In the genomic region with DNA sequence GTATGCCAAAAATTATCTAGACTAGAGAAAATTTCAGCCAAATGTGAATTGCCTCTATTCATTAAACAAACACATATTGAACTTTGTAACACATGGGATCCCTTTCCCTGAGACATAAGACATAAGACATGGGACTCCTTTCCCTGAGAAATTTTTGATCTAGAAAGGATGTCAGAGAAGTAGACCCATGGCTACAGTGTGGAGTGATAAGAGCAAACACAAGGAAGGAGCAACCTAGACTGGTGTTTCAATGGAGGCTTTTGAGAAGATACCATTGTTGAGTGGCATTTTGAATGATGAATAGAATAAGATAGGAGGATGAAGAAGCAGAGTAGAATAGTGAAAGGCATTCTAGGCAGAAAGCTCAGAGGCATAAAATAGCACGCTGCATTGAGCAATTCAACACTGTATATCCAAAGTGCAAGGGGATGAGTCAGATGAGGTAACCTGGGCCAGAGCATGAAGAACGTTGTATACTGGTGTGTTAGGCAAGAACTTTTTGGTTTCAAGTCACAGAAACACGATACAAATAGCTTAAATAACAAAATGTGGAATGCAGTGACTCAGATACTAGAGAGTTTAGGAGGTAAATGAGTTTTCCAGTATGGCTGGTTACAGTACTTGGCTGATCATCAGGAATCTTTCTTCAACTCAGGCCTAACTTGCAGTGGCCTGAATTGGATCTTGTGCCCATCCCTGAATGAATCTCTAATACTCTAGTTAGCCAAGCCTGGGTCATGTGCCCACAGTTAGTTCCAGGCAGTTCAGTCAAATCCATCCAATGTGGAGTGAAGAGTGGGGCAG, we compare ENCODE assay signal across 11 cellular contexts.
DNase-seq lines count a peak whose midpoint lies in the region; ATAC-seq and TF ChIP-seq lines count a peak whose summit lies in the region.
"Had no signal": no experiment of that assay in that cellular context is flagged by ENCODE, and none has a peak within 500 bp of the region (broad histone marks: within the 10 kb centered on the region; RNA-seq: fewer than 3 reads in every experiment).

No MANE protein-coding gene starts in this region.

- H3K27ac ChIP-seq in ACC112 (ENCODE audit: low read depth, low read length): peak overlapping the region; percentile 87
- peak overlapping the region; percentile 71 for H3K27ac ChIP-seq in mammary epithelial cell (ENCODE audit: insufficient read depth, low read depth, low read length)
- H3K27ac ChIP-seq in mesenchymal stem cell (ENCODE audit: low read length, poor library complexity, severe bottlenecking): peak overlapping the region; percentile 93

- H3K79me2 ChIP-seq in ACC112 (ENCODE audit: control insufficient read depth, insufficient read depth, low read length, unreplicated experiment) (no peaks in the 10 kb centered on the region), mammary epithelial cell (ENCODE audit: insufficient read depth, low read length) (no peaks in the 10 kb centered on the region)

- H3K9ac ChIP-seq in mammary epithelial cell (ENCODE audit: insufficient read depth, low read length): peak overlapping the region; percentile 45
- H3K9ac ChIP-seq in mesenchymal stem cell (ENCODE audit: low read length): peak overlapping the region; percentile 77

- BruUV-seq in mammary epithelial cell (replicated peaks; lab: Mats Ljungman, UMichigan): no TSS peak

- DNase-seq in MG63: peak; percentile 86
- peak; percentile 98 for DNase-seq in mammary epithelial cell
- DNase-seq in mesenchymal stem cell: peak; percentile 97
- DNase-seq in head of caudate nucleus: no peak
- DNase-seq in Ammon's horn (ENCODE audit: low spot score): no peak
- DNase-seq: activated naive CD8-positive, alpha-beta T cell treated with anti-CD3 and anti-CD28 coated beads, Interleukin-2, amount 10 ng/mL, durations not matched to agents 7 days and 5 days; CD4-positive, CD25-positive, alpha-beta regulatory T cell; NCI-H345 had no signal

- in situ Hi-C loops in mammary epithelial cell (cut with MboI; ENCODE audit: low sequenced_read_pairs in 2 of 2): no loop called here

- no peak overlapping the region for H3K14ac ChIP-seq in mesenchymal stem cell (ENCODE audit: low read length in 2 of 2)

- intact Hi-C loops in mammary epithelial cell (cut with micrococcal nuclease) (no loop called here), head of caudate nucleus (cut with DNase I) (no loop called here)

- H3K23ac ChIP-seq in mesenchymal stem cell (ENCODE audit: low read length in 2 of 2): no peak overlapping the region

- H2BK12ac ChIP-seq in mesenchymal stem cell (ENCODE audit: low read length in 2 of 2): peak overlapping the region; percentile 75 to 77

- H3K36me3 ChIP-seq in ACC112 (ENCODE audit: insufficient read depth, low read length) (0 out of 2 replicates have a peak, but pooled peaks cover 3% of the 10 kb centered on the region), MG63 (no peaks in the 10 kb centered on the region), mammary epithelial cell (ENCODE audit: insufficient read depth, low read length) (no peaks in the 10 kb centered on the region), mesenchymal stem cell (ENCODE audit: control insufficient read depth in 1 of 2, insufficient read depth in 2 of 2, low read depth in 1 of 2, low read length in 2 of 2) (no peaks in the 10 kb centered on the region)

- no peaks in the 10 kb centered on the region for H3K79me1 ChIP-seq in mesenchymal stem cell (replicated peaks; ENCODE audit: low read length, poor library complexity, severe bottlenecking)

- dilution Hi-C loops in mammary epithelial cell (cut with HindIII; ENCODE audit: low sequenced_read_pairs): no loop called here

- CTCF ChIA-PET in mammary epithelial cell (lab: Charles Lee; ENCODE audit: low non-redundant PET): no interaction called here

- peak overlapping the region; percentile 86 for H2AK5ac ChIP-seq in mesenchymal stem cell (ENCODE audit: low read length, severe bottlenecking)

- 0 out of 2 replicates have a peak overlapping the region, but pooled peaks have one; percentile 6 for H3K4me3 ChIP-seq in ACC112 (ENCODE audit: low read depth, low read length)
- H3K4me3 ChIP-seq in MG63: no peak overlapping the region
- H3K4me3 ChIP-seq in mammary epithelial cell (replicated peaks in 1 of 3; ENCODE audit: insufficient read depth in 1 of 3, low read depth in 2 of 3, low read length in 3 of 3): no peak overlapping the region
- H3K4me3 ChIP-seq in mesenchymal stem cell (ENCODE audit: insufficient read depth in 1 of 2, low read depth in 1 of 2, low read length in 2 of 2): no peak overlapping the region

- peak overlapping the region; percentile 37 to 46 for H3K18ac ChIP-seq in mesenchymal stem cell (ENCODE audit: low read depth in 1 of 2, low read length in 2 of 2)

- H3K4me2 ChIP-seq in mammary epithelial cell (ENCODE audit: insufficient read depth, low read depth, low read length) (peak overlapping the region; percentile 55), mesenchymal stem cell (ENCODE audit: low read length, poor library complexity, severe bottlenecking) (no peak overlapping the region)

- H2BK5ac ChIP-seq in mesenchymal stem cell (ENCODE audit: low read depth, low read length, poor library complexity, severe bottlenecking): no peak overlapping the region

- H3K27me3 ChIP-seq in ACC112 (ENCODE audit: insufficient read depth, low read length): no peaks in the 10 kb centered on the region
- H3K27me3 ChIP-seq in MG63: no peaks in the 10 kb centered on the region
- H3K27me3 ChIP-seq in mammary epithelial cell (ENCODE audit: insufficient read depth, low read length): no peaks in the 10 kb centered on the region
- no peaks in the 10 kb centered on the region for H3K27me3 ChIP-seq in mesenchymal stem cell (ENCODE audit: control insufficient read depth in 1 of 2, insufficient read depth in 1 of 2, low read length in 2 of 2)

- H2AFZ ChIP-seq in ACC112 (ENCODE audit: low read length, unreplicated experiment): peak overlapping the region; percentile 73
- peak overlapping the region; percentile 78 for H2AFZ ChIP-seq in mammary epithelial cell (ENCODE audit: low read depth, low read length)
- H2AFZ ChIP-seq in mesenchymal stem cell (ENCODE audit: low read depth, low read length): no peak overlapping the region

- H4K91ac ChIP-seq in mesenchymal stem cell (ENCODE audit: low read length): no peak overlapping the region

- H2BK120ac ChIP-seq in mesenchymal stem cell (ENCODE audit: low read depth, low read length): no peak overlapping the region

- no peaks in the 10 kb centered on the region for H4K20me1 ChIP-seq in mammary epithelial cell (ENCODE audit: insufficient read depth, low read length)

- ATAC-seq in HG03280 (IDR thresholded peaks at IDR 0.05; ENCODE audit: unreplicated experiment) (no peak), GM19023 (IDR thresholded peaks at IDR 0.05; ENCODE audit: unreplicated experiment) (no peak)

- TF ChIP-seq CTCF in mammary epithelial cell (conservative IDR thresholded peaks at IDR 0.05 in 1 of 2, IDR thresholded peaks at IDR 0.05 in 1 of 2; ENCODE audit: extremely low read depth in 1 of 2, insufficient read depth in 1 of 2, low read depth in 1 of 2, low read length in 2 of 2): no peak

- H3K4me1 ChIP-seq in ACC112 (ENCODE audit: control insufficient read depth, insufficient read depth, low read length, unreplicated experiment): peaks cover 17% of the 10 kb centered on the region
- H3K4me1 ChIP-seq in mammary epithelial cell (ENCODE audit: insufficient read depth, low read length): peaks cover 24% of the 10 kb centered on the region
- peaks cover 3% of the 10 kb centered on the region for H3K4me1 ChIP-seq in mesenchymal stem cell (ENCODE audit: control insufficient read depth, insufficient read depth, low read depth, low read length)

- peak overlapping the region; percentile 34 for H2BK15ac ChIP-seq in mesenchymal stem cell (ENCODE audit: low read depth, poor library complexity, severe bottlenecking)

- H3K9me3 ChIP-seq in MG63: no peaks in the 10 kb centered on the region
- H3K9me3 ChIP-seq in mammary epithelial cell (replicated peaks; ENCODE audit: insufficient read depth, low read length): no peaks in the 10 kb centered on the region
- no peaks in the 10 kb centered on the region for H3K9me3 ChIP-seq in mesenchymal stem cell (ENCODE audit: control insufficient read depth, low read length)

- peak overlapping the region; percentile 16 for H4K8ac ChIP-seq in mesenchymal stem cell (ENCODE audit: low read length)

- H3K4ac ChIP-seq in mesenchymal stem cell (ENCODE audit: low read depth in 1 of 2, low read length in 2 of 2): peak overlapping the region; percentile 9 to 40

- WGBS in mammary epithelial cell (ENCODE audit: low coverage, missing lambda C conversion rate): 2% methylated on average over 3 of the region's 3 CpGs
- 4% methylated on average over 3 of the region's 3 CpGs for WGBS in mesenchymal stem cell

Comparison
In these comparisons a context has a peak if more than half of its experiments do, and no peak if none do; other contexts are left out.
1. DNase-seq: peak in MG63 (single experiment), mammary epithelial cell (single experiment) and mesenchymal stem cell (single experiment); none in head of caudate nucleus (0 of 42) and Ammon's horn (single experiment).
2. Peak in every context shown above with its lines, with median percentiles within 50 percentile points of each other: H3K27ac ChIP-seq.